Comparison of ENCODE assay signal across 10 cellular contexts in the genomic region with DNA sequence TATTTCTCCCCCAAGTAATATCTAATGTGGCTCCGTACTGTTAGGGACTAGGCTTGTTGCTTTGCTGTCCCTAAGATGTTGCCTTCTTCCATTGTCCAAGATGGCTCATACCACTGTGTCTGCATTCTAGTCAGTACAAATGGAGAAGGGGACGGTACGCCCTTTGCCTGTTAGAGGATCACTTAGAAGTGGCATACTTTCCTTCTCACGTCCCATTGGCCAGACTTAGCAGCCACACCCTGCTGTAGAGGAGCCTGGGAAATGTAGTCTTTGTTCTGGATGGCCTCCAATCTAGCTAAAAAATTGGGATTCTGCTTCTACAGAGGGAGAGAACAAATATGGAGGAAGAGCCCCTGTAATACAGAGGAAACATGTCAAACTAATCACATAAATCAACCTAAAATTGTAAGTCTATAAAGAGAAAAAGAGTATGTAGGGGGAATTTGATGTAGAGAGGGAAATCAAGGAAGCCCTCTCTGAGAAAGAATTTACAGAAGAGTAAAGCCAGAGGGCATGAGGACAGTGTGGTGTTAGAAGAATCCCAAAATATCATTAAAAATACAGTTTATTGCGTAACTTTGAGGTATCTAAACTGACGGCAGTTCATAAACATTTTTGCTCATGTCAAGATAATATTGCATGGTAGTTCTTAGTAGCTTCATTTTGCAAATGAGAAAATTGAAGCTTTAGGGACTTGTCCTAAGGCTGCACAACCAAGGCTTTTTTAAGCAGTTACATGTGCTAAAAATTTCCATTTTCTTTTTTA. TPM values are rescaled to one million over a fixed set of nuclear protein-coding genes. Genes with fewer than 3 reads are reported as not detected.
DNase-seq lines count a peak whose midpoint lies in the region; ATAC-seq, FAIRE-seq and TF ChIP-seq lines count a peak whose summit lies in the region.
"Had no signal": no experiment of that assay in that cellular context is flagged by ENCODE, and none has a peak within 500 bp of the region (broad histone marks: within the 10 kb centered on the region; RNA-seq: fewer than 3 reads in every experiment).

No MANE protein-coding gene starts in this region.

- DNase-seq in ACHN (peak; percentile 22), GM12891 (ENCODE audit: insufficient read length, low spot score) (no peak), OCI-M1 (lab: John Stamatoyannopoulos, UW) (peak; percentile 80), fibroblast of villous mesenchyme (ENCODE audit: low read depth) (peak; percentile 59), NCI-H1694 (lab: John Stamatoyannopoulos, UW) (no peak)
- no peak for DNase-seq in stimulated activated CD4-positive, alpha-beta T cell treated with anti-CD3 and anti-CD28 coated beads, Interleukin-12 subunit alpha, Interleukin-12 subunit beta, amount 100 ng/mL, for 4 hours
- DNase-seq in activated CD4-positive, alpha-beta T cell treated with anti-CD3 and anti-CD28 coated beads, Interleukin-2, amount 50 U/mL, for 4 hours, result no peak
- DNase-seq: left cardiac atrium had no signal

- in situ Hi-C loops in ACHN (cut with HindIII; ENCODE audit: low pct_ligation_motif_present, low pct_unique_long_range_greater_than_20kb, low sequenced_read_pairs), result no loop called here

- H3K4me3 ChIP-seq in fibroblast of villous mesenchyme (ENCODE audit: low read depth, low read length), result no peak overlapping the region

- ATAC-seq in GM19324 (IDR thresholded peaks at IDR 0.05; ENCODE audit: low FRiP score, unreplicated experiment), result no peak

- peak; percentile 55 for FAIRE-seq in GM12891 (lab: Jason Lieb, UNC)
- FAIRE-seq: RCC 7860 had no signal

- TF ChIP-seq POLR2A in GM12891 (IDR thresholded peaks at IDR 0.05; ENCODE audit: low read depth, low read length), result no peak

- TF ChIP-seq CTCF in fibroblast of villous mesenchyme (IDR thresholded peaks at IDR 0.05; ENCODE audit: insufficient read depth, low read depth, low read length), result no peak

TF ChIP-seq in GM12891, 5 proteins besides CTCF, POLR2A, EP300 and RAD21:
- no peak for TF ChIP-seq POLR2AphosphoS5 (IDR thresholded peaks at IDR 0.05; ENCODE audit: low read depth, low read length)
- no peak for TF ChIP-seq POU2F2 (IDR thresholded peaks at IDR 0.05; ENCODE audit: low read depth, low read length)
- no peak for TF ChIP-seq SPI1 (IDR thresholded peaks at IDR 0.05; ENCODE audit: low read depth, low read length)
- TF ChIP-seq PAX5 (IDR thresholded peaks at IDR 0.05; ENCODE audit: insufficient read depth, low read length, severe bottlenecking), result no peak
- no peak for TF ChIP-seq TAF1 (IDR thresholded peaks at IDR 0.05; ENCODE audit: low read depth, low read length)

RNA-seq across cellular contexts. Expression of a gene that starts 15.1 kb away (rescaled TPM):
- polyA plus RNA-seq in GM12891 (2012; ENCODE audit: low read depth, missing spikeins), result 8.9 TPM
- 10.6 and 19.9 TPM in 2 replicates for total RNA-seq in fibroblast of villous mesenchyme

RNA-seq across cellular contexts. Expression of a gene that starts 15.4 kb away (rescaled TPM):
- polyA plus RNA-seq in GM12891 (2012; ENCODE audit: low read depth, missing spikeins), result 35.2 TPM
- total RNA-seq in fibroblast of villous mesenchyme, result 35.4 and 110 TPM in 2 replicates

Comparison
In these comparisons a context has a peak if more than half of its experiments do, and no peak if none do; other contexts are left out.
1. DNase-seq: peak in ACHN (single experiment), OCI-M1 (single experiment) and fibroblast of villous mesenchyme (single experiment); none in GM12891 (single experiment), stimulated activated CD4-positive, alpha-beta T cell treated with anti-CD3 and anti-CD28 coated beads, Interleukin-12 subunit alpha, Interleukin-12 subunit beta, amount 100 ng/mL, for 4 hours (single experiment), activated CD4-positive, alpha-beta T cell treated with anti-CD3 and anti-CD28 coated beads, Interleukin-2, amount 50 U/mL, for 4 hours (0 of 2) and NCI-H1694 (single experiment).